In the genomic region with DNA sequence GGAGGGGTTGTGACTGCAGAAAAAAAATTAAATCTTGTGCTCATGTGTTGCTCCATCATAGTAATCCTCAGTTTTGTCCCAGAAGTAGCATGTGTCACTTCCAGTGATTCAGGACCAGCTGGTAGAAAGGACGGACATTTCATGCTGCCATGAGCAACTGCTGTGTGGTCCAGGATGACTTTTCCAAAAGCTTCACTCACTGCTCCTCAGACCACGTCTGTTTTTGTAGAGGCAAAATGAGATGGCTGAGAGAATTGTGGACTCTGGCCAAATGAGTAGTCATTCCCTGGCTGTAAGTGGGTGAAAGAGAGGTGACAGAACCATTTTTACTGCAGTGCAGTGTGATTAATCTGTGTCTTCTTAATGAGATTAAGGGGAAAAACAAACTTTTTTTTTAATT, we compare ENCODE assay signal across 12 cellular contexts.
DNase-seq lines count a peak whose midpoint lies in the region; ATAC-seq, FAIRE-seq and TF ChIP-seq lines count a peak whose summit lies in the region.
"Had no signal": no experiment of that assay in that cellular context is flagged by ENCODE, and none has a peak within 500 bp of the region (broad histone marks: within the 10 kb centered on the region; RNA-seq: fewer than 3 reads in every experiment).

No MANE protein-coding gene starts in this region.

- CTCF ChIA-PET in A673 (lab: Charles Lee), result no interaction called here
- CTCF ChIA-PET in IMR-90 (lab: Yijun Ruan, JAX), result interaction anchor here (0.6 to 1.2 kb wide), 4 partner anchors 9 to 1331 kb away, joined by 3 to 6 read pairs (median 4); no protein-coding TSS in a partner anchor

- ATAC-seq in IMR-90 (ENCODE audit: low read depth) (peak; percentile 51; the same call in 1 of the 2 replicates), HG02678 (IDR thresholded peaks at IDR 0.05; ENCODE audit: unreplicated experiment) (no peak)

- H4K5ac ChIP-seq in IMR-90 (ENCODE audit: low read depth, low read length), result no peak overlapping the region
- H4K5ac ChIP-seq in H9 (ENCODE audit: insufficient read length, low read depth, low read length), result no peak overlapping the region

- H3K23ac ChIP-seq in IMR-90 (ENCODE audit: low read depth, low read length) (no peak overlapping the region), H9 (ENCODE audit: insufficient read length, low read depth, low read length) (no peak overlapping the region)

- H3K23me2 ChIP-seq in H9 (ENCODE audit: insufficient read length, low read depth, low read length, poor library complexity, severe bottlenecking), result no peaks in the 10 kb centered on the region

- no peaks in the 10 kb centered on the region for H4K20me1 ChIP-seq in IMR-90 (ENCODE audit: insufficient read depth, low read length)
- no peaks in the 10 kb centered on the region for H4K20me1 ChIP-seq in H9 (ENCODE audit: control insufficient read depth, insufficient read depth, insufficient read length)
- H4K20me1 ChIP-seq: BLaER1 had no signal

- H3K4me3 Mint-ChIP-seq in H9, result no peak overlapping the region

- no peak overlapping the region for H2BK12ac ChIP-seq in H9 (ENCODE audit: insufficient read length, low read depth, low read length)

- DNase-seq in A673 (ENCODE audit: low spot score) (peak; percentile 65), IMR-90 (peak; percentile 84), cerebellar cortex (ENCODE audit: low spot score) (peak; percentile 66), H9 (no peak), NCI-H524 treated with DMSO at 0.1 percent for 48 hours (lab: John Stamatoyannopoulos, UW) (no peak), stomach (no peak)
- DNase-seq: activated T-cell treated with anti-CD3 and anti-CD28 coated beads, Interleukin-2, amount 50 U/mL, for 1 hour; NCI-H748 treated with DMSO at 0.1 percent for 48 hours had no signal

- H3K9me3 ChIP-seq in A673 (ENCODE audit: low read depth, low read length, poor library complexity, severe bottlenecking) (no peaks in the 10 kb centered on the region), IMR-90 (ENCODE audit: control insufficient read depth, insufficient read depth, low read length) (no peaks in the 10 kb centered on the region), H9 (ENCODE audit: control insufficient read depth, low read depth, low read length) (no peaks in the 10 kb centered on the region), stomach (no peaks in the 10 kb centered on the region)
- H3K9me3 ChIP-seq: BLaER1, vagina had no signal

- H3K27me3 ChIP-seq in A673 (replicated peaks; ENCODE audit: insufficient read depth, low read depth, low read length, poor library complexity) (no peaks in the 10 kb centered on the region), IMR-90 (ENCODE audit: control insufficient read depth, insufficient read depth, low read length) (no peaks in the 10 kb centered on the region), H9 (ENCODE audit: insufficient read depth, low read length) (no peaks in the 10 kb centered on the region), stomach (no peaks in the 10 kb centered on the region)
- H3K27me3 ChIP-seq: BLaER1, vagina had no signal

- TF ChIP-seq CTCF in A673 (conservative IDR thresholded peaks at IDR 0.05; ENCODE audit: low read depth, low read length) (no peak), IMR-90 (conservative IDR thresholded peaks at IDR 0.05; ENCODE audit: low read depth, low read length) (no peak), H9 (conservative IDR thresholded peaks at IDR 0.05) (no peak), stomach (IDR thresholded peaks at IDR 0.05) (no peak)

- in situ Hi-C loops in IMR-90 (cut with MboI; ENCODE audit: low sequenced_read_pairs), result loop anchor here (25.0 kb wide), 1 partner anchor 914 kb away; no protein-coding TSS in a partner anchor

- no peak overlapping the region for H3K9ac ChIP-seq in IMR-90 (ENCODE audit: low read depth, low read length)
- no peak overlapping the region for H3K9ac ChIP-seq in H9 (ENCODE audit: extremely low read depth, insufficient read length, low read length)
- H3K9ac ChIP-seq: BLaER1 had no signal

- H3K18ac ChIP-seq in IMR-90 (ENCODE audit: low read depth, low read length) (no peak overlapping the region), H9 (ENCODE audit: insufficient read length, low read depth, low read length) (no peak overlapping the region)

- H3K4me1 ChIP-seq in A673 (ENCODE audit: insufficient read depth, low read length, poor library complexity, severe bottlenecking) (peaks cover 19% of the 10 kb centered on the region), IMR-90 (ENCODE audit: control insufficient read depth, insufficient read depth, low read length) (peaks cover 2% of the 10 kb centered on the region; the same call in 1 of the 2 replicates), H9 (ENCODE audit: insufficient read depth, low read length) (no peaks in the 10 kb centered on the region), stomach (no peaks in the 10 kb centered on the region)
- H3K4me1 ChIP-seq: vagina had no signal

- H3K9me1 ChIP-seq in IMR-90 (ENCODE audit: insufficient read depth, low read length), result peaks cover 6% of the 10 kb centered on the region

- intact Hi-C loops in A673 (cut with micrococcal nuclease; ENCODE audit: unreplicated experiment), result no loop called here
- intact Hi-C loops in IMR-90 (cut with micrococcal nuclease), result no loop called here
- intact Hi-C loops in stomach (cut with DNase I; ENCODE audit: low total_unique reads), result no loop called here

- 0 out of 2 replicates have a peak overlapping the region, but pooled peaks have one; percentile 5 for H2BK20ac ChIP-seq in IMR-90 (ENCODE audit: low read depth, low read length)
- H2BK20ac ChIP-seq in H9 (ENCODE audit: low read depth, low read length, poor library complexity, severe bottlenecking), result no peak overlapping the region

- H3K4me3 ChIP-seq in A673 (ENCODE audit: low read depth, low read length, poor library complexity, severe bottlenecking) (no peak overlapping the region), IMR-90 (ENCODE audit: insufficient read depth, low read depth, low read length) (no peak overlapping the region), stomach (no peak overlapping the region)
- H3K4me3 ChIP-seq: BLaER1, vagina had no signal

- H3K27ac Mint-ChIP-seq in H9, result no peak overlapping the region

- H3K4ac ChIP-seq in IMR-90 (ENCODE audit: low read depth, low read length), result 0 out of 2 replicates have a peak overlapping the region, but pooled peaks have one; percentile 26
- H3K4ac ChIP-seq in H9 (ENCODE audit: low read depth, low read length), result no peak overlapping the region

- H3K4me2 ChIP-seq in IMR-90 (ENCODE audit: low read depth, low read length) (no peak overlapping the region), H9 (ENCODE audit: insufficient read depth, insufficient read length, low read length) (no peak overlapping the region)
- H3K4me2 ChIP-seq: BLaER1 had no signal

- H2AFZ ChIP-seq in IMR-90 (replicated peaks; ENCODE audit: low read length, poor library complexity), result peak overlapping the region; percentile 53
- H2AFZ ChIP-seq in H9 (ENCODE audit: low read length), result no peak overlapping the region

- BruUV-seq in A673 (replicated peaks; lab: Mats Ljungman, UMichigan) (no TSS peak), IMR-90 (replicated peaks; lab: Mats Ljungman, UMichigan) (no TSS peak)

- no peak overlapping the region; the same call in 2 of the 3 replicates for H2BK15ac ChIP-seq in IMR-90 (ENCODE audit: low read depth, low read length)
- H2BK15ac ChIP-seq in H9 (ENCODE audit: low read depth, low read length), result no peak overlapping the region

- H3K36me3 ChIP-seq in A673 (ENCODE audit: insufficient read depth, low read length, poor library complexity, severe bottlenecking) (no peaks in the 10 kb centered on the region), IMR-90 (ENCODE audit: control insufficient read depth, insufficient read depth, low read length) (no peaks in the 10 kb centered on the region), stomach (no peaks in the 10 kb centered on the region)
- H3K36me3 ChIP-seq: BLaER1, vagina had no signal

- no peak for TF ChIP-seq RAD21 in IMR-90 (IDR thresholded peaks at IDR 0.05; ENCODE audit: low read length)

- peak; percentile 43 for FAIRE-seq in islet of Langerhans (lab: Jason Lieb, UNC)

- H3K79me2 ChIP-seq in H9 (ENCODE audit: insufficient read depth, low read length), result no peaks in the 10 kb centered on the region

- no CpG with 5 or more reads among the region's 2 CpGs for WGBS in IMR-90 (ENCODE audit: extremely low coverage in 2 of 2, insufficient read length in 1 of 2), 2 experiments
- no CpG with 5 or more reads among the region's 2 CpGs for WGBS in H9 (ENCODE audit: extremely low coverage, insufficient read length, low lambda C conversion rate)
- 42 to 52% (median 48%) methylated on average over 2 of the region's 2 CpGs for WGBS in stomach, 5 donors

- POLR2A ChIA-PET in A673 (lab: Charles Lee; ENCODE audit: low non-redundant PET), result no interaction called here
- POLR2A ChIA-PET in IMR-90 (lab: Charles Lee; ENCODE audit: unreplicated experiment), result no interaction called here

- no peak overlapping the region for H4K8ac ChIP-seq in IMR-90 (ENCODE audit: low read depth in 2 of 2, low read length in 2 of 2)
- H4K8ac ChIP-seq in H9 (replicated peaks; ENCODE audit: insufficient read length, low read depth, low read length), result no peak overlapping the region

- no peak overlapping the region for H2AK5ac ChIP-seq in IMR-90 (ENCODE audit: low read depth, low read length)
- no peak overlapping the region for H2AK5ac ChIP-seq in H9 (ENCODE audit: insufficient read length, low read length)

- no peak overlapping the region for H2BK5ac ChIP-seq in IMR-90 (ENCODE audit: low read depth, low read length, poor library complexity, severe bottlenecking)
- H2BK5ac ChIP-seq in H9 (ENCODE audit: insufficient read length, low read length), result no peak overlapping the region

- H3K14ac ChIP-seq in IMR-90 (replicated peaks; ENCODE audit: low read depth, low read length), result peak overlapping the region; percentile 55; the same call in 1 of the 2 replicates
- H3K14ac ChIP-seq in H9 (ENCODE audit: insufficient read depth, low read length), result no peak overlapping the region

- H3K36me3 Mint-ChIP-seq in H9 (ENCODE audit: insufficient read depth in 1 of 3, low read depth in 3 of 3), result no peaks in the 10 kb centered on the region

- H4K91ac ChIP-seq in IMR-90 (ENCODE audit: insufficient read depth, low read depth, low read length) (no peak overlapping the region), H9 (ENCODE audit: insufficient read length, low read depth, low read length) (no peak overlapping the region)

- H3K9me3 Mint-ChIP-seq in H9, result no peaks in the 10 kb centered on the region

- peaks cover 3% of the 10 kb centered on the region in 2 experiments; a peak in 2 of 4 replicates for H3K4me1 Mint-ChIP-seq in H9

- H3K79me1 ChIP-seq in IMR-90 (ENCODE audit: low read depth in 1 of 2, low read length in 2 of 2), result no peaks in the 10 kb centered on the region; a peak in 1 of 4 replicates
- no peaks in the 10 kb centered on the region for H3K79me1 ChIP-seq in H9 (ENCODE audit: insufficient read depth, low read depth, low read length, poor library complexity, severe bottlenecking)

- H3K27ac ChIP-seq in A673 (ENCODE audit: low read depth, low read length, poor library complexity, severe bottlenecking) (no peak overlapping the region), IMR-90 (ENCODE audit: insufficient read depth, low read length) (no peak overlapping the region), H9 (ENCODE audit: insufficient read length, low read depth, low read length) (no peak overlapping the region), stomach (no peak overlapping the region)
- H3K27ac ChIP-seq: BLaER1, vagina had no signal

- no peaks in the 10 kb centered on the region for H3K27me3 Mint-ChIP-seq in H9 (ENCODE audit: low read depth)

- H3T11ph ChIP-seq in H9 (ENCODE audit: low read length), result no peak overlapping the region

- no peak for TF ChIP-seq EP300 in stomach (IDR thresholded peaks at IDR 0.05)

- dilution Hi-C loops in IMR-90 (cut with HindIII; ENCODE audit: low sequenced_read_pairs, unreplicated experiment), result no loop called here

- no peak for TF ChIP-seq POLR2A in IMR-90 (IDR thresholded peaks at IDR 0.05; ENCODE audit: low read depth, low read length)
- TF ChIP-seq POLR2A in stomach (IDR thresholded peaks at IDR 0.05), result no peak

- H2BK120ac ChIP-seq in IMR-90 (ENCODE audit: low read depth, low read length) (peak overlapping the region; percentile 14; the same call in 1 of the 2 replicates), H9 (ENCODE audit: low read depth, low read length, poor library complexity, severe bottlenecking) (no peak overlapping the region)

- no peak overlapping the region for H3K56ac ChIP-seq in IMR-90 (ENCODE audit: extremely low read depth, insufficient read depth, low read length)
- no peak overlapping the region for H3K56ac ChIP-seq in H9 (ENCODE audit: insufficient read length, low read depth, low read length)

- H2AK9ac ChIP-seq in IMR-90 (replicated peaks; ENCODE audit: low read depth, low read length, poor library complexity), result no peak overlapping the region

Comparison
In these comparisons a context has a peak if more than half of its experiments do, and no peak if none do; other contexts are left out.
1. DNase-seq: peak in A673 (single experiment), IMR-90 (single experiment) and cerebellar cortex (single experiment); none in H9 (single experiment), NCI-H524 treated with DMSO at 0.1 percent for 48 hours (single experiment) and stomach (single experiment).